ENCODE assay signal across 8 cellular contexts in genomic region chr20:35303735-35304431, GRCh38. TPM values are rescaled to one million over a fixed set of nuclear protein-coding genes. Genes with fewer than 3 reads are reported as not detected.
DNase-seq lines count a peak whose midpoint lies in the region; ATAC-seq and TF ChIP-seq lines count a peak whose summit lies in the region.

No MANE protein-coding gene starts in this region.

- H3K4me2 ChIP-seq in OCI-LY7 (ENCODE audit: low read length), result no peak overlapping the region

- no peaks in the 10 kb centered on the region for H4K20me1 ChIP-seq in OCI-LY7 (ENCODE audit: insufficient read depth, low read length)

- peaks cover 5% of the 10 kb centered on the region for H3K4me1 ChIP-seq in OCI-LY7 (ENCODE audit: insufficient read depth, low read length, poor library complexity, severe bottlenecking)
- H3K4me1 ChIP-seq in naive thymus-derived CD4-positive, alpha-beta T cell (ENCODE audit: control insufficient read depth in 2 of 2, insufficient read depth in 2 of 2, low read length in 2 of 2), result no peaks in the 10 kb centered on the region

- TF ChIP-seq CTCF in GM12864 (IDR thresholded peaks at IDR 0.05; ENCODE audit: low read depth, low read length, missing control alignments), result peak; percentile 92
- peak; percentile 98 for TF ChIP-seq CTCF in OCI-LY7 (conservative IDR thresholded peaks at IDR 0.05; ENCODE audit: low read length)

- DNase-seq in GM12864 (ENCODE audit: low read depth) (peak; percentile 70), KG1 (lab: John Stamatoyannopoulos, UW) (peak; percentile 54), OCI-LY7 (ENCODE audit: low spot score) (peak; percentile 89), activated T-cell treated with anti-CD3 and anti-CD28 coated beads for 24 hours (ENCODE audit: low read depth) (peak; percentile 84), cortex of kidney (lab: John Stamatoyannopoulos, UW) (no peak)
- DNase-seq in naive thymus-derived CD4-positive, alpha-beta T cell, result peak; percentile 57 to 87 (median 81)
- DNase-seq in stimulated activated CD8-positive, alpha-beta memory T cell treated with anti-CD3 and anti-CD28 coated beads, Interleukin-7, amount 100 ng/mL, for 48 hours (ENCODE audit: extremely low read depth in 1 of 2, low read depth in 1 of 2), result peak; percentile 61 to 78

- POLR2A ChIA-PET in OCI-LY7 (lab: Charles Lee), result interaction anchor here (1.2 kb wide), 1 partner anchor 27 kb away, joined by 3 read pairs; no protein-coding TSS in a partner anchor
- POLR2A ChIA-PET in naive thymus-derived CD4-positive, alpha-beta T cell (lab: Charles Lee), result interaction anchor here (0.6 kb wide), 1 partner anchor 51 kb away, joined by 3 read pairs; no protein-coding TSS in a partner anchor

- H3K9me2 ChIP-seq in OCI-LY7 (ENCODE audit: insufficient read depth, low read length), result no peaks in the 10 kb centered on the region

- H3K36me3 ChIP-seq in OCI-LY7 (ENCODE audit: insufficient read depth, low read length), result no peaks in the 10 kb centered on the region; the same call in 1 of the 2 replicates
- H3K36me3 ChIP-seq in naive thymus-derived CD4-positive, alpha-beta T cell (ENCODE audit: control insufficient read depth in 2 of 3, insufficient read depth in 3 of 3, low read length in 3 of 3), result peaks cover 0 to 19% (median 0%) of the 10 kb centered on the region in 3 experiments

- no peaks in the 10 kb centered on the region for H3K27me3 ChIP-seq in naive thymus-derived CD4-positive, alpha-beta T cell (ENCODE audit: control insufficient read depth in 2 of 2, insufficient read depth in 2 of 2, low read length in 2 of 2)

- H3K4me3 ChIP-seq in GM12864 (ENCODE audit: low read depth, low read length), result no peak overlapping the region
- no peak overlapping the region for H3K4me3 ChIP-seq in OCI-LY7 (ENCODE audit: low read depth, low read length, poor library complexity, severe bottlenecking)
- no peak overlapping the region for H3K4me3 ChIP-seq in naive thymus-derived CD4-positive, alpha-beta T cell (ENCODE audit: low read length)

- H3K27me3 Mint-ChIP-seq in naive thymus-derived CD4-positive, alpha-beta T cell, result no peaks in the 10 kb centered on the region

- H2AFZ ChIP-seq in OCI-LY7 (ENCODE audit: low read length), result no peak overlapping the region

- H3K27ac ChIP-seq in OCI-LY7 (ENCODE audit: low read depth, low read length, poor library complexity, severe bottlenecking), result no peak overlapping the region
- no peak overlapping the region for H3K27ac ChIP-seq in naive thymus-derived CD4-positive, alpha-beta T cell (ENCODE audit: low read depth, low read length)

- no peaks in the 10 kb centered on the region for H3K79me2 ChIP-seq in OCI-LY7 (ENCODE audit: insufficient read depth, low read depth, low read length)

- intact Hi-C loops in OCI-LY7 (cut with micrococcal nuclease; ENCODE audit: unreplicated experiment), result loop anchor here (1.0 to 2.0 kb wide), 2 partner anchors 25 to 135 kb away; no protein-coding TSS in a partner anchor
- intact Hi-C loops in naive thymus-derived CD4-positive, alpha-beta T cell (cut with micrococcal nuclease), result loop anchor here (1.0 to 2.0 kb wide), 5 partner anchors 19 to 159 kb away; partner anchors contain the start of gene EIF6 (in 1 of the 2)

- H3K4me1 Mint-ChIP-seq in naive thymus-derived CD4-positive, alpha-beta T cell, result peaks cover 0 to 40% (median 9%) of the 10 kb centered on the region in 7 donors

- CTCF ChIA-PET in OCI-LY7 (lab: Charles Lee; ENCODE audit: unreplicated experiment), result interaction anchor here (0.6 to 0.8 kb wide), 4 partner anchors 135 to 187 kb away, joined by 3 to 9 read pairs (median 3); no protein-coding TSS in a partner anchor
- CTCF ChIA-PET in naive thymus-derived CD4-positive, alpha-beta T cell (lab: Charles Lee), result interaction anchor here (0.6 to 3.0 kb wide), 13 partner anchors 9 to 247 kb away, joined by 3 to 19 read pairs (median 5); partner anchors contain the start of genes EDEM2 and EIF6

- peak overlapping the region in 6 of 9 donors; percentile 8 to 78 (median 60) for H3K27ac Mint-ChIP-seq in naive thymus-derived CD4-positive, alpha-beta T cell

- peaks cover 0 to 5% (median 0%) of the 10 kb centered on the region in 5 donors for H3K36me3 Mint-ChIP-seq in naive thymus-derived CD4-positive, alpha-beta T cell

- no TSS peak for BruUV-seq in OCI-LY7 (replicated peaks; lab: Mats Ljungman, UMichigan)

- H3K9me3 Mint-ChIP-seq in naive thymus-derived CD4-positive, alpha-beta T cell, result no peaks in the 10 kb centered on the region

- H3K9me3 ChIP-seq in OCI-LY7 (ENCODE audit: low read length), result no peaks in the 10 kb centered on the region
- H3K9me3 ChIP-seq in naive thymus-derived CD4-positive, alpha-beta T cell (ENCODE audit: control insufficient read depth in 2 of 3, low read length in 3 of 3), result no peaks in the 10 kb centered on the region

- ATAC-seq in esophagus mucosa, result peak; percentile 29
- ATAC-seq in naive thymus-derived CD4-positive, alpha-beta T cell, result peak; percentile 96

- no peak overlapping the region for H3K4me3 Mint-ChIP-seq in naive thymus-derived CD4-positive, alpha-beta T cell

RNA-seq across cellular contexts. Expression of gene FAM83C, which starts 11.7 kb away (rescaled TPM):
- not detected in 2 replicates for total RNA-seq in OCI-LY7 (2014; rRNA removed; shearing (Covaris generic))
- not detected in 2 replicates for total RNA-seq in OCI-LY7 (2022)
- 39.1 TPM for total RNA-seq in esophagus mucosa
- total RNA-seq in naive thymus-derived CD4-positive, alpha-beta T cell, result not detected
- polyA plus RNA-seq in naive thymus-derived CD4-positive, alpha-beta T cell, result not detected

RNA-seq across cellular contexts. Expression of gene EIF6, which starts 19.3 kb away (rescaled TPM):
- 93.9 and 113 TPM in 2 replicates for total RNA-seq in OCI-LY7 (2014; rRNA removed; shearing (Covaris generic))
- total RNA-seq in OCI-LY7 (2022), result 90.6 and 106 TPM in 2 replicates
- 256 TPM for total RNA-seq in esophagus mucosa
- total RNA-seq in naive thymus-derived CD4-positive, alpha-beta T cell, result 100 to 1,000 TPM in 1 of 5 experiments, 10 to 100 TPM in 4; 35.4 to 117 (median 39.9) TPM
- polyA plus RNA-seq in naive thymus-derived CD4-positive, alpha-beta T cell, result 100 to 1,000 TPM; 141 to 150 TPM

RNA-seq across cellular contexts. Expression of gene MMP24OS, which starts 26.0 kb away (rescaled TPM):
- total RNA-seq in OCI-LY7 (2014; rRNA removed; shearing (Covaris generic)), result 13.2 and 14.8 TPM in 2 replicates
- total RNA-seq in OCI-LY7 (2022) (44.6 and 48.5 TPM in 2 replicates), esophagus mucosa (57.6 TPM)
- total RNA-seq in naive thymus-derived CD4-positive, alpha-beta T cell, result 10 to 100 TPM; 43.8 to 88.6 (median 69.4) TPM
- 10 to 100 TPM; 12.3 to 14.0 TPM for polyA plus RNA-seq in naive thymus-derived CD4-positive, alpha-beta T cell

Comparison
In these comparisons a context has a peak if more than half of its experiments do, and no peak if none do; other contexts are left out.
1. RNA of gene FAM83C, which starts 11.7 kb away (total RNA-seq): 39.1 TPM in esophagus mucosa (single experiment); not detected in OCI-LY7 and not detected in naive thymus-derived CD4-positive, alpha-beta T cell; every median in the first group is over 10 times any median in the second.